Comparison of ENCODE assay signal across 26 cellular contexts in the genomic region with DNA sequence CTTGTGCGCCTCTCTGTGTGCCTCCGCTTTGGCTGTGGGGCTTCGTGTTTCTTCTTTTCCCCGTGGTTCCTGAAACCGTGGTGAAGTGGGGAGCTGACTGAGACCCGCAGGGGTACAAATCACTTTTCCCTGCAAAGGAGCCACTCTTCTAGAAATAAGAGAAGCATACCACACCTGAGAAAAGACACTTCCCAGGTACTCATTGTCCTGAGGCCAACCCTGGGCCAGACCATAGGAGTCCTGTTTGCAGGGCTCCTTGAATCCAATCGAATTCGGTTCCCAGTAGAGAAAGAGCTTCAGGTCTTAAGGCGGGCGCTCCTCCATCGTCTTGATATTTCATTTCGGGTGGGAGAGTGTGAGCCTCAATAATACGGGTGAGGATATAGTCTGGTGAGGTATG. TPM values are rescaled to one million over a fixed set of nuclear protein-coding genes. Genes with fewer than 3 reads are reported as not detected.
DNase-seq lines count a peak whose midpoint lies in the region; ATAC-seq and TF ChIP-seq lines count a peak whose summit lies in the region.
"Had no signal": no experiment of that assay in that cellular context is flagged by ENCODE, and none has a peak within 500 bp of the region (broad histone marks: within the 10 kb centered on the region; RNA-seq: fewer than 3 reads in every experiment).

No MANE protein-coding gene starts in this region.

- H3K4me2 ChIP-seq in osteoblast (ENCODE audit: insufficient read depth, low read length) = no peak overlapping the region
- H3K4me2 ChIP-seq: KMS-11, PC-9 had no signal

- H3K4me3 ChIP-seq in osteoblast (ENCODE audit: insufficient read depth, low read length) = no peak overlapping the region
- H3K4me3 ChIP-seq in sigmoid colon = no peak overlapping the region
- H3K4me3 ChIP-seq: PC-9, SJSA1 had no signal

- no peak for TF ChIP-seq EP300 in sigmoid colon (IDR thresholded peaks at IDR 0.05)

- H3K27ac ChIP-seq in osteoblast (ENCODE audit: low read depth, low read length) = no peak overlapping the region
- H3K27ac ChIP-seq in sigmoid colon = no peak overlapping the region
- H3K27ac ChIP-seq: KMS-11, PC-9, SJSA1 had no signal

- H3K4me1 ChIP-seq in osteoblast (ENCODE audit: insufficient read depth, low read length) (peaks cover 7% of the 10 kb centered on the region), sigmoid colon (no peaks in the 10 kb centered on the region)
- H3K4me1 ChIP-seq: SJSA1 had no signal

- TF ChIP-seq CTCF in osteoblast (IDR thresholded peaks at IDR 0.05; ENCODE audit: extremely low read depth, low read depth, low read length) = no peak
- no peak for TF ChIP-seq CTCF in sigmoid colon (IDR thresholded peaks at IDR 0.05)

- WGBS in sigmoid colon, 2 donors = 95% methylated on average over 13 of the region's 13 CpGs

- no peaks in the 10 kb centered on the region for H3K27me3 ChIP-seq in osteoblast (ENCODE audit: insufficient read depth, low read length)
- H3K27me3 ChIP-seq in sigmoid colon = peaks cover 0 to 5% (median 0%) of the 10 kb centered on the region in 3 donors
- H3K27me3 ChIP-seq: SJSA1 had no signal

- no peak for ATAC-seq in HG03095 (IDR thresholded peaks at IDR 0.05; ENCODE audit: unreplicated experiment)
- ATAC-seq: Right ventricle myocardium inferior had no signal

- no peaks in the 10 kb centered on the region for H3K9me3 ChIP-seq in osteoblast (ENCODE audit: low read depth, low read length)
- no peaks in the 10 kb centered on the region for H3K9me3 ChIP-seq in sigmoid colon

- H3K4me1 Mint-ChIP-seq in activated CD4-positive, alpha-beta memory T cell treated with anti-CD3 and anti-CD28 coated beads, Interleukin-2, amount 10 ng/mL, durations not matched to agents 7 days and 5 days = no peaks in the 10 kb centered on the region
- H3K4me1 Mint-ChIP-seq in activated CD4-positive, alpha-beta memory T cell treated with anti-CD3 and anti-CD28 coated beads for 36 hours (ENCODE audit: low read depth) = no peaks in the 10 kb centered on the region
- H3K4me1 Mint-ChIP-seq: CD4-positive, alpha-beta memory T cell had no signal

- H2AFZ ChIP-seq in osteoblast (ENCODE audit: low read length) = no peak overlapping the region
- H2AFZ ChIP-seq: PC-9 had no signal

- peaks cover 14% of the 10 kb centered on the region for H3K9me3 Mint-ChIP-seq in activated CD4-positive, alpha-beta memory T cell treated with anti-CD3 and anti-CD28 coated beads, Interleukin-2, amount 10 ng/mL, durations not matched to agents 7 days and 5 days
- H3K9me3 Mint-ChIP-seq in activated CD4-positive, alpha-beta memory T cell treated with anti-CD3 and anti-CD28 coated beads for 36 hours = no peaks in the 10 kb centered on the region

- H3K36me3 ChIP-seq in osteoblast (ENCODE audit: insufficient read depth, low read length) = no peaks in the 10 kb centered on the region
- H3K36me3 ChIP-seq in sigmoid colon = no peaks in the 10 kb centered on the region
- H3K36me3 ChIP-seq: SJSA1 had no signal

- no peaks in the 10 kb centered on the region for H3K27me3 Mint-ChIP-seq in activated CD4-positive, alpha-beta memory T cell treated with anti-CD3 and anti-CD28 coated beads, Interleukin-2, amount 10 ng/mL, durations not matched to agents 7 days and 5 days
- H3K27me3 Mint-ChIP-seq in activated CD4-positive, alpha-beta memory T cell treated with anti-CD3 and anti-CD28 coated beads for 36 hours = peaks cover 2% of the 10 kb centered on the region

- no peaks in the 10 kb centered on the region for H3K36me3 Mint-ChIP-seq in activated CD4-positive, alpha-beta memory T cell treated with anti-CD3 and anti-CD28 coated beads, Interleukin-2, amount 10 ng/mL, durations not matched to agents 7 days and 5 days (ENCODE audit: low read depth)
- no peaks in the 10 kb centered on the region for H3K36me3 Mint-ChIP-seq in activated CD4-positive, alpha-beta memory T cell treated with anti-CD3 and anti-CD28 coated beads for 36 hours
- H3K36me3 Mint-ChIP-seq: CD4-positive, alpha-beta memory T cell; IgD-negative memory B cell had no signal

- intact Hi-C loops in activated CD4-positive, alpha-beta memory T cell treated with anti-CD3 and anti-CD28 coated beads for 36 hours (cut with micrococcal nuclease) = no loop called here
- intact Hi-C loops in sigmoid colon (cut with DNase I) = no loop called here

- no peak overlapping the region for H3K4me3 Mint-ChIP-seq in activated CD4-positive, alpha-beta memory T cell treated with anti-CD3 and anti-CD28 coated beads, Interleukin-2, amount 10 ng/mL, durations not matched to agents 7 days and 5 days
- no peak overlapping the region for H3K4me3 Mint-ChIP-seq in activated CD4-positive, alpha-beta memory T cell treated with anti-CD3 and anti-CD28 coated beads for 36 hours
- H3K4me3 Mint-ChIP-seq: IgD-negative memory B cell had no signal

- no peak for TF ChIP-seq POLR2A in sigmoid colon (IDR thresholded peaks at IDR 0.05)

- peak; percentile 3 for DNase-seq in activated CD4-positive, alpha-beta memory T cell treated with anti-CD3 and anti-CD28 coated beads, Interleukin-2, amount 10 ng/mL, durations not matched to agents 7 days and 5 days
- no peak for DNase-seq in activated CD4-positive, alpha-beta memory T cell treated with anti-CD3 and anti-CD28 coated beads for 36 hours
- DNase-seq in D341Med (ENCODE audit: low spot score) (peak; percentile 9), HuH-7 (ENCODE audit: low spot score) (peak; percentile 10), osteoblast (ENCODE audit: insufficient read length, low spot score, missing footprints) (peak; percentile 68), sigmoid colon (no peak), glomerular visceral epithelial cell (ENCODE audit: extremely low spot score) (no peak)
- DNase-seq: C1 segment of cervical spinal cord; CD4-positive, alpha-beta memory T cell; COR-L47; DMS 273 treated with DMSO at 0.1 percent for 48 hours; DMS79; GF-D8; MM.1S; NCI-H1694; NCI-H2029 treated with DMSO at 0.1 percent for 48 hours; NCI-H446 treated with DMSO at 0.1 percent for 48 hours; NCI-H526; NCI-H82; NK-92 treated with Interleukin-12 subunit alpha and Interleukin-12 subunit beta, amount 100 ng/mL, for 24 hours; PC-9 had no signal

- no peaks in the 10 kb centered on the region for H3K79me2 ChIP-seq in osteoblast (ENCODE audit: insufficient read depth, low read length)

- CTCF ChIA-PET in activated CD4-positive, alpha-beta memory T cell treated with anti-CD3 and anti-CD28 coated beads, Interleukin-2, amount 10 ng/mL, durations not matched to agents 7 days and 5 days (lab: Charles Lee) = no interaction called here
- CTCF ChIA-PET in activated CD4-positive, alpha-beta memory T cell treated with anti-CD3 and anti-CD28 coated beads for 36 hours (lab: Charles Lee) = no interaction called here

- no peak overlapping the region for H3K27ac Mint-ChIP-seq in activated CD4-positive, alpha-beta memory T cell treated with anti-CD3 and anti-CD28 coated beads, Interleukin-2, amount 10 ng/mL, durations not matched to agents 7 days and 5 days
- no peak overlapping the region for H3K27ac Mint-ChIP-seq in activated CD4-positive, alpha-beta memory T cell treated with anti-CD3 and anti-CD28 coated beads for 36 hours
- H3K27ac Mint-ChIP-seq: CD4-positive, alpha-beta memory T cell; IgD-negative memory B cell had no signal

- H4K20me1 ChIP-seq in osteoblast (ENCODE audit: insufficient read depth, low read length) = no peaks in the 10 kb centered on the region

- POLR2A ChIA-PET in activated CD4-positive, alpha-beta memory T cell treated with anti-CD3 and anti-CD28 coated beads, Interleukin-2, amount 10 ng/mL, durations not matched to agents 7 days and 5 days (lab: Charles Lee) = no interaction called here
- POLR2A ChIA-PET in activated CD4-positive, alpha-beta memory T cell treated with anti-CD3 and anti-CD28 coated beads for 36 hours (lab: Charles Lee) = no interaction called here

RNA-seq across cellular contexts. Expression of a gene that starts 32.4 kb away (rescaled TPM):
- 10 to 100 TPM in 1 of 2 experiments, 1 to 10 TPM in 1; 8.4 to 10.5 TPM for total RNA-seq in activated CD4-positive, alpha-beta memory T cell treated with anti-CD3 and anti-CD28 coated beads, Interleukin-2, amount 10 ng/mL, durations not matched to agents 7 days and 5 days
- 10 to 100 TPM in 1 of 2 experiments, 1 to 10 TPM in 1; 9.6 to 10.9 TPM for total RNA-seq in activated CD4-positive, alpha-beta memory T cell treated with anti-CD3 and anti-CD28 coated beads for 36 hours
- 5.1 and 7.1 TPM in 2 replicates for total RNA-seq in osteoblast
- 10 to 100 TPM in 1 of 4 donors, 1 to 10 TPM in 3; 7.5 to 38.2 (median 9.6) TPM for total RNA-seq in sigmoid colon
- 1 to 10 TPM; 1.2 to 3.7 (median 1.4) TPM for polyA plus RNA-seq in sigmoid colon

Comparison
In these comparisons a context has a peak if more than half of its experiments do, and no peak if none do; other contexts are left out.
1. DNase-seq: peak in activated CD4-positive, alpha-beta memory T cell treated with anti-CD3 and anti-CD28 coated beads, Interleukin-2, amount 10 ng/mL, durations not matched to agents 7 days and 5 days (single experiment), D341Med (single experiment), HuH-7 (single experiment) and osteoblast (single experiment); none in activated CD4-positive, alpha-beta memory T cell treated with anti-CD3 and anti-CD28 coated beads for 36 hours (single experiment), sigmoid colon (single experiment) and glomerular visceral epithelial cell (single experiment).